2 cellular contexts compared by ENCODE assay signal in genomic region chr21:39535646-39536437, GRCh38.
TF ChIP-seq lines count a peak whose summit lies in the region.

No MANE protein-coding gene starts in this region.

TF ChIP-seq in GM23338, 12 proteins besides CTCF, POLR2A, EP300 and RAD21 (continued from another document):
- TF ChIP-seq REST (IDR thresholded peaks at IDR 0.05; ENCODE audit: unreplicated experiment), result no peak
- no peak for TF ChIP-seq EZH2 (IDR thresholded peaks at IDR 0.05; ENCODE audit: low read depth, unreplicated experiment)
- TF ChIP-seq EZH2phosphoT487 (IDR thresholded peaks at IDR 0.05; ENCODE audit: unreplicated experiment), result no peak
- TF ChIP-seq ZNF462 (CRISPR knock-in tag; IDR thresholded peaks at IDR 0.05), result no peak
- no peak for TF ChIP-seq CREB1 (CRISPR knock-in tag; IDR thresholded peaks at IDR 0.05; ENCODE audit: low read depth)
- TF ChIP-seq POLR2AphosphoS5 (IDR thresholded peaks at IDR 0.05; ENCODE audit: low read depth), result no peak; the same call in 1 of the 2 replicates

TF ChIP-seq in WTC11, 78 proteins besides CTCF, POLR2A, EP300 and RAD21 (continued from another document):
- no peak for TF ChIP-seq HMGXB4 (CRISPR knock-in tag; IDR thresholded peaks at IDR 0.05)
